ENCODE assay signal across 28 cellular contexts in the genomic region with DNA sequence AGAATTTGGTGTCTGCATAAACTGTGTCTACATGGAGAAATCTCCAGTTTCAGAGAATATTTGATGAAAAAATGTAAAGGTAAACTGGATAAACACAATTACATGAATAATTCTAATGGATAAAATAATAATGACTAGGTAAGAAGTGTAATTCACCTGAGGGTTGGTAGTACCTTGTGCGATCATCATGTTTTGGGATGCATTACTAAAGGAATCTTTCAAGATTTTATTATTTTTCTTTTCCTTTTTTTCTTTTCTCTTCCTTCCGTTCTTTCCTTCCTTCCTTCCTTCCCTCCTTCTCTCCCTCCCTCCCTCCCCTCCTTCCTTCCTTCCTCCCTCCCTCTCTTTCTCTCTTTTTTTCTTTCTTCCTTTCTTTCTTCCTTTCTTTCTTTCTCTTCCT.
"Had no signal": no experiment of that assay in that cellular context is flagged by ENCODE, and none has a peak within 500 bp of the region (broad histone marks: within the 10 kb centered on the region; RNA-seq: fewer than 3 reads in every experiment).

No MANE protein-coding gene starts in this region.

- H3K4me3 ChIP-seq: colonic mucosa, coronary artery, dorsolateral prefrontal cortex, esophagus muscularis mucosa, esophagus squamous epithelium, gastrocnemius medialis, gastroesophageal sphincter, heart left ventricle, heart right ventricle had no signal

- H3K4me1 ChIP-seq: colonic mucosa, esophagus muscularis mucosa, esophagus squamous epithelium, foreskin keratinocyte, gastrocnemius medialis, gastroesophageal sphincter, heart left ventricle, heart right ventricle had no signal

- H3K27me3 ChIP-seq: colonic mucosa, dorsolateral prefrontal cortex, esophagus muscularis mucosa, esophagus squamous epithelium, foreskin keratinocyte, gastrocnemius medialis, gastroesophageal sphincter, heart left ventricle, heart right ventricle had no signal

- DNase-seq: colonic mucosa; cortex of kidney; dermis blood vessel endothelial cell; dorsolateral prefrontal cortex; effector CD4-positive, alpha-beta T cell; effector CD8-positive, alpha-beta T cell; effector memory CD4-positive, alpha-beta T cell; effector memory CD8-positive, alpha-beta T cell; endodermal cell; erythroblast; esophagus squamous epithelium; foreskin fibroblast; foreskin keratinocyte; foreskin melanocyte; gastrocnemius medialis; glutamatergic neuron; head of caudate nucleus; heart left ventricle; heart right ventricle had no signal

- FAIRE-seq: colon, endometrium, endothelial cell of umbilical vein had no signal

- H3K9me3 ChIP-seq: esophagus squamous epithelium, gastrocnemius medialis, gastroesophageal sphincter, heart left ventricle had no signal

- H3K4me3 Mint-ChIP-seq: dendritic cell treated with granulocyte-macrophage colony-stimulating factor and Interleukin-4, amounts not matched to agents 40 ng/mL and 50 ng/mL, for 4 days; effector memory CD8-positive, alpha-beta T cell; endodermal cell had no signal

- H3K27ac ChIP-seq: colonic mucosa, coronary artery, dorsolateral prefrontal cortex, epithelial cell of prostate, esophagus muscularis mucosa, esophagus squamous epithelium, foreskin keratinocyte, gastrocnemius medialis, gastroesophageal sphincter, heart left ventricle, heart right ventricle had no signal

- H3K27ac Mint-ChIP-seq: dendritic cell treated with granulocyte-macrophage colony-stimulating factor and Interleukin-4, amounts not matched to agents 40 ng/mL and 50 ng/mL, for 4 days; effector memory CD8-positive, alpha-beta T cell; endodermal cell had no signal

- H3K27me3 Mint-ChIP-seq: effector memory CD8-positive, alpha-beta T cell had no signal

- H3K36me3 ChIP-seq: colonic mucosa, esophagus muscularis mucosa, esophagus squamous epithelium, gastrocnemius medialis, gastroesophageal sphincter, heart left ventricle, heart right ventricle had no signal

- ATAC-seq: effector memory CD8-positive, alpha-beta T cell; esophagus mucosa; foreskin keratinocyte; gastrocnemius medialis; gastroesophageal sphincter; heart left ventricle; heart right ventricle had no signal
